In genomic region chr2:42513252-42513918, GRCh38 we compare ENCODE assay signal across 8 cellular contexts. TPM values are rescaled to one million over a fixed set of nuclear protein-coding genes. Genes with fewer than 3 reads are reported as not detected.
DNase-seq lines count a peak whose midpoint lies in the region; ATAC-seq and TF ChIP-seq lines count a peak whose summit lies in the region.

No MANE protein-coding gene starts in this region.

- DNase-seq in A172 (ENCODE audit: low spot score) = peak; percentile 44
- DNase-seq in GM06990 (ENCODE audit: extremely low read depth, insufficient read length) = no peak
- peak; percentile 40 for DNase-seq in NCI-H748 (lab: John Stamatoyannopoulos, UW; ENCODE audit: unreplicated experiment)
- peak; percentile 4 to 37 for DNase-seq in dermis microvascular lymphatic vessel endothelial cell (ENCODE audit: low read depth in 2 of 2)
- peak; percentile 68 for DNase-seq in mesenchymal stem cell
- DNase-seq in activated gamma-delta T cell treated with Interleukin-2 at 50 U/mL for 16 hours = no peak

- no peak overlapping the region for H2BK12ac ChIP-seq in mesenchymal stem cell (ENCODE audit: low read length in 2 of 2)

- H4K91ac ChIP-seq in mesenchymal stem cell (ENCODE audit: low read length) = no peak overlapping the region

- H2BK15ac ChIP-seq in mesenchymal stem cell (ENCODE audit: low read depth, poor library complexity, severe bottlenecking) = no peak overlapping the region

- 70% methylated on average over 5 of the region's 5 CpGs for WGBS in mesenchymal stem cell

- ATAC-seq in GM21717 (IDR thresholded peaks at IDR 0.05; ENCODE audit: unreplicated experiment) (no peak), HG02981 (IDR thresholded peaks at IDR 0.05; ENCODE audit: unreplicated experiment) (no peak)

- no peak overlapping the region for H3K14ac ChIP-seq in mesenchymal stem cell (ENCODE audit: low read length in 2 of 2)

- no peak overlapping the region for H3K9ac ChIP-seq in mesenchymal stem cell (ENCODE audit: low read length)

- H3K4me3 ChIP-seq in GM06990 (replicated peaks; ENCODE audit: low read depth, low read length) (no peak overlapping the region), mesenchymal stem cell (ENCODE audit: insufficient read depth in 1 of 2, low read depth in 1 of 2, low read length in 2 of 2) (no peak overlapping the region)

- no peak overlapping the region for H3K4ac ChIP-seq in mesenchymal stem cell (ENCODE audit: low read depth in 1 of 2, low read length in 2 of 2)

- no peaks in the 10 kb centered on the region for H3K27me3 ChIP-seq in GM06990 (replicated peaks; ENCODE audit: control insufficient read depth, insufficient read depth, low read length)
- H3K27me3 ChIP-seq in mesenchymal stem cell (ENCODE audit: control insufficient read depth in 1 of 2, insufficient read depth in 1 of 2, low read length in 2 of 2) = no peaks in the 10 kb centered on the region

- H3K27ac ChIP-seq in mesenchymal stem cell (ENCODE audit: low read length, poor library complexity, severe bottlenecking) = no peak overlapping the region

- H3K23ac ChIP-seq in mesenchymal stem cell (ENCODE audit: low read length in 2 of 2) = no peak overlapping the region

- no peak overlapping the region for H3K18ac ChIP-seq in mesenchymal stem cell (ENCODE audit: low read depth in 1 of 2, low read length in 2 of 2)

- no peaks in the 10 kb centered on the region for H3K79me1 ChIP-seq in mesenchymal stem cell (replicated peaks; ENCODE audit: low read length, poor library complexity, severe bottlenecking)

- H2AFZ ChIP-seq in mesenchymal stem cell (ENCODE audit: low read depth, low read length) = no peak overlapping the region

- H3K4me1 ChIP-seq in mesenchymal stem cell (ENCODE audit: control insufficient read depth, insufficient read depth, low read depth, low read length) = no peaks in the 10 kb centered on the region

- H2BK120ac ChIP-seq in mesenchymal stem cell (ENCODE audit: low read depth, low read length) = no peak overlapping the region

- H3K4me2 ChIP-seq in mesenchymal stem cell (ENCODE audit: low read length, poor library complexity, severe bottlenecking) = no peak overlapping the region

- H2AK5ac ChIP-seq in mesenchymal stem cell (ENCODE audit: low read length, severe bottlenecking) = no peak overlapping the region

- H4K8ac ChIP-seq in mesenchymal stem cell (ENCODE audit: low read length) = no peak overlapping the region

- H3K36me3 ChIP-seq in GM06990 (ENCODE audit: control insufficient read depth, insufficient read depth, low read length) (no peaks in the 10 kb centered on the region), mesenchymal stem cell (ENCODE audit: control insufficient read depth in 1 of 2, insufficient read depth in 2 of 2, low read depth in 1 of 2, low read length in 2 of 2) (no peaks in the 10 kb centered on the region)

- TF ChIP-seq CTCF in GM06990 (IDR thresholded peaks at IDR 0.05; ENCODE audit: insufficient read depth, low read length, poor library complexity, severe bottlenecking) = peak; percentile 72

- no peaks in the 10 kb centered on the region for H3K9me3 ChIP-seq in mesenchymal stem cell (ENCODE audit: control insufficient read depth, low read length)

- H2BK5ac ChIP-seq in mesenchymal stem cell (ENCODE audit: low read depth, low read length, poor library complexity, severe bottlenecking) = no peak overlapping the region

RNA-seq across cellular contexts. Expression of gene KCNG3, which starts 19.6 kb away (rescaled TPM):
- total RNA-seq in A172 (2014; rRNA removed; shearing (Covaris generic)) = 2.5 and 2.9 TPM in 2 replicates
- total RNA-seq in dermis microvascular lymphatic vessel endothelial cell = not detected in 2 replicates
- polyA plus RNA-seq in mesenchymal stem cell (2013, experiment 1 of 2) = not detected
- polyA plus RNA-seq in mesenchymal stem cell (2013, experiment 2 of 2) = not detected

RNA-seq across cellular contexts. Expression of gene MTA3, which starts 55.0 kb away (rescaled TPM):
- total RNA-seq in A172 (2014; rRNA removed; shearing (Covaris generic)) = 35.5 and 45.3 TPM in 2 replicates
- 15.8 and 20.2 TPM in 2 replicates for total RNA-seq in dermis microvascular lymphatic vessel endothelial cell
- 36.0 TPM for polyA plus RNA-seq in mesenchymal stem cell (2013, experiment 1 of 2)
- polyA plus RNA-seq in mesenchymal stem cell (2013, experiment 2 of 2) = 41.0 TPM

Comparison
In these comparisons a context has a peak if more than half of its experiments do, and no peak if none do; other contexts are left out.
1. DNase-seq: peak in A172 (single experiment), NCI-H748 (single experiment), dermis microvascular lymphatic vessel endothelial cell (2 of 2) and mesenchymal stem cell (single experiment); none in GM06990 (single experiment) and activated gamma-delta T cell treated with Interleukin-2 at 50 U/mL for 16 hours (single experiment).